ENCODE assay signal across 26 cellular contexts in genomic region chr5:122847687-122848081, GRCh38. TPM values are rescaled to one million over a fixed set of nuclear protein-coding genes. Genes with fewer than 3 reads are reported as not detected.
DNase-seq lines count a peak whose midpoint lies in the region; ATAC-seq and TF ChIP-seq lines count a peak whose summit lies in the region.
"Had no signal": no experiment of that assay in that cellular context is flagged by ENCODE, and none has a peak within 500 bp of the region (broad histone marks: within the 10 kb centered on the region; RNA-seq: fewer than 3 reads in every experiment).

No MANE protein-coding gene starts in this region.

- H3K27me3 ChIP-seq in CD4-positive, alpha-beta memory T cell (ENCODE audit: insufficient read depth, low read length), result no peaks in the 10 kb centered on the region
- H3K27me3 ChIP-seq in PC-3 (ENCODE audit: low read length) (no peaks in the 10 kb centered on the region), endodermal cell (ENCODE audit: control insufficient read depth, insufficient read depth, low read length, poor library complexity, severe bottlenecking) (no peaks in the 10 kb centered on the region), esophagus squamous epithelium (no peaks in the 10 kb centered on the region)
- H3K27me3 ChIP-seq: colonic mucosa, suprapubic skin, vagina had no signal

- H4K20me1 ChIP-seq in PC-3 (ENCODE audit: low read length), result no peaks in the 10 kb centered on the region

- CTCF ChIA-PET in CD4-positive, alpha-beta memory T cell (lab: Charles Lee; ENCODE audit: partially characterized antibody), result no interaction called here
- CTCF ChIA-PET in PC-3 (lab: Charles Lee), result no interaction called here

- no peak overlapping the region for H2AFZ ChIP-seq in PC-3 (ENCODE audit: low read length)

- no peak overlapping the region for H3K4me3 ChIP-seq in CD4-positive, alpha-beta memory T cell (ENCODE audit: low read length in 2 of 2)
- H3K4me3 ChIP-seq in PC-3 (ENCODE audit: low read length) (no peak overlapping the region; the same call in 1 of the 2 replicates), endodermal cell (ENCODE audit: low read length) (peak overlapping the region; percentile 87), esophagus squamous epithelium (no peak overlapping the region)
- H3K4me3 ChIP-seq: colonic mucosa, suprapubic skin, vagina had no signal

- TF ChIP-seq CTCF in PC-3 (conservative IDR thresholded peaks at IDR 0.05; ENCODE audit: low read depth, low read length) (no peak), endodermal cell (conservative IDR thresholded peaks at IDR 0.05) (no peak), neural crest cell (conservative IDR thresholded peaks at IDR 0.05) (no peak), esophagus squamous epithelium (IDR thresholded peaks at IDR 0.05) (no peak)

- no peak for ATAC-seq in PC-3
- ATAC-seq in HG02970 (IDR thresholded peaks at IDR 0.05; ENCODE audit: low FRiP score, unreplicated experiment), result no peak
- ATAC-seq: activated CD8-positive, alpha-beta T cell treated with anti-CD3 and anti-CD28 coated beads, Interleukin-2, amount 10 ng/mL, durations not matched to agents 7 days and 5 days; HCT116; Right ventricle myocardium inferior had no signal

- peak overlapping the region in 2 of 8 donors; percentile 20 to 37 for H3K4me3 Mint-ChIP-seq in CD4-positive, alpha-beta memory T cell
- H3K4me3 Mint-ChIP-seq in endodermal cell (peak overlapping the region; percentile 80), neural crest cell (peak overlapping the region; percentile 89)
- H3K4me3 Mint-ChIP-seq: activated CD8-positive, alpha-beta T cell treated with anti-CD3 and anti-CD28 coated beads, Interleukin-2, amount 10 ng/mL, durations not matched to agents 7 days and 5 days had no signal

- intact Hi-C loops in CD4-positive, alpha-beta memory T cell (cut with micrococcal nuclease), result loop anchor here (5.0 to 10.0 kb wide), 2 partner anchors 575 to 667 kb away; partner anchors contain the start of genes CEP120 and CSNK1G3
- intact Hi-C loops in PC-3 (cut with micrococcal nuclease), result loop anchor here (5.0 to 10.0 kb wide), 2 partner anchors 145 to 187 kb away; partner anchors contain the start of gene PPIC
- intact Hi-C loops in esophagus squamous epithelium (cut with DNase I), result no loop called here

- H3K4me1 ChIP-seq in CD4-positive, alpha-beta memory T cell (ENCODE audit: insufficient read depth, low read length), result peaks cover 25% of the 10 kb centered on the region
- H3K4me1 ChIP-seq in PC-3 (ENCODE audit: insufficient read depth, low read length), result peaks cover 52% of the 10 kb centered on the region
- peaks cover 12% of the 10 kb centered on the region for H3K4me1 ChIP-seq in endodermal cell (ENCODE audit: control insufficient read depth, insufficient read depth, low read length)
- peaks cover 0 to 59% (median 0%) of the 10 kb centered on the region in 3 donors for H3K4me1 ChIP-seq in esophagus squamous epithelium
- H3K4me1 ChIP-seq: colonic mucosa had no signal

- no peaks in the 10 kb centered on the region for H3K27me3 Mint-ChIP-seq in CD4-positive, alpha-beta memory T cell
- H3K27me3 Mint-ChIP-seq in endodermal cell (ENCODE audit: insufficient read depth) (peaks cover 13% of the 10 kb centered on the region), neural crest cell (ENCODE audit: low read depth) (peaks cover 6% of the 10 kb centered on the region)

- H3K79me2 ChIP-seq in PC-3 (ENCODE audit: low read length), result peaks cover 53% of the 10 kb centered on the region

- 100% methylated on average over 1 of the region's 2 CpGs; no CpG with 5 or more reads in 1 of the 2 experiments for WGBS in endodermal cell (ENCODE audit: insufficient coverage in 1 of 2, insufficient read length in 1 of 2), 2 experiments
- WGBS in esophagus squamous epithelium, 2 donors, result 87 to 92% methylated on average over 2 of the region's 2 CpGs

- H3K27ac ChIP-seq in CD4-positive, alpha-beta memory T cell (ENCODE audit: low read depth, low read length), result no peak overlapping the region
- H3K27ac ChIP-seq in PC-3 (ENCODE audit: low read length) (peak overlapping the region; percentile 31), endodermal cell (ENCODE audit: low read depth, low read length) (no peak overlapping the region), esophagus squamous epithelium (peak overlapping the region in 2 of 4 donors; percentile 44 to 45)
- H3K27ac ChIP-seq: C4-2B, colonic mucosa, suprapubic skin, vagina had no signal

- no TSS peak for BruUV-seq in PC-3 (replicated peaks; lab: Mats Ljungman, UMichigan)

- no peaks in the 10 kb centered on the region for H3K9me2 ChIP-seq in PC-3 (replicated peaks; ENCODE audit: low read length)

- H3K9me3 Mint-ChIP-seq in CD4-positive, alpha-beta memory T cell, result no peaks in the 10 kb centered on the region
- no peaks in the 10 kb centered on the region for H3K9me3 Mint-ChIP-seq in endodermal cell
- no peaks in the 10 kb centered on the region for H3K9me3 Mint-ChIP-seq in neural crest cell

- H3K4me1 Mint-ChIP-seq in CD4-positive, alpha-beta memory T cell, result peaks cover 28 to 42% (median 35%) of the 10 kb centered on the region in 4 donors
- peaks cover 31% of the 10 kb centered on the region for H3K4me1 Mint-ChIP-seq in endodermal cell
- H3K4me1 Mint-ChIP-seq in neural crest cell, result peaks cover 52% of the 10 kb centered on the region

- no peaks in the 10 kb centered on the region for H3K9me3 ChIP-seq in CD4-positive, alpha-beta memory T cell (ENCODE audit: control insufficient read depth in 1 of 2, low read length in 2 of 2)
- no peaks in the 10 kb centered on the region for H3K9me3 ChIP-seq in PC-3 (ENCODE audit: low read length)
- H3K9me3 ChIP-seq in endodermal cell (ENCODE audit: control insufficient read depth, low read length), result peaks cover 4% of the 10 kb centered on the region
- no peaks in the 10 kb centered on the region for H3K9me3 ChIP-seq in esophagus squamous epithelium
- H3K9me3 ChIP-seq: colonic mucosa, suprapubic skin, vagina had no signal

- no peaks in the 10 kb centered on the region for H3F3A ChIP-seq in PC-3 (ENCODE audit: low read length, unreplicated experiment)

- TF ChIP-seq POLR2A in esophagus squamous epithelium (IDR thresholded peaks at IDR 0.05), result no peak

- H3K9ac ChIP-seq in PC-3 (ENCODE audit: low read length), result no peak overlapping the region
- no peak overlapping the region for H3K9ac ChIP-seq in endodermal cell (ENCODE audit: extremely low read depth, low read length, poor library complexity, severe bottlenecking)

- H3K36me3 ChIP-seq in CD4-positive, alpha-beta memory T cell (ENCODE audit: insufficient read depth, low read length), result no peaks in the 10 kb centered on the region
- H3K36me3 ChIP-seq in PC-3 (ENCODE audit: low read depth, low read length) (no peaks in the 10 kb centered on the region), endodermal cell (ENCODE audit: control insufficient read depth, insufficient read depth, low read length) (peaks cover 5% of the 10 kb centered on the region), esophagus squamous epithelium (no peaks in the 10 kb centered on the region)
- H3K36me3 ChIP-seq: colonic mucosa, suprapubic skin, vagina had no signal

- peak overlapping the region; percentile 77 for H3K4me2 ChIP-seq in PC-3 (ENCODE audit: low read length)

- no peaks in the 10 kb centered on the region for H3K36me3 Mint-ChIP-seq in CD4-positive, alpha-beta memory T cell
- H3K36me3 Mint-ChIP-seq in endodermal cell (ENCODE audit: low read depth) (peaks cover 5% of the 10 kb centered on the region), neural crest cell (ENCODE audit: low read depth) (no peaks in the 10 kb centered on the region)

- H3K27ac Mint-ChIP-seq in CD4-positive, alpha-beta memory T cell, result peak overlapping the region in 4 of 7 donors; percentile 51 to 83 (median 68)
- H3K27ac Mint-ChIP-seq in endodermal cell (no peak overlapping the region), neural crest cell (ENCODE audit: unreplicated experiment) (no peak overlapping the region)
- H3K27ac Mint-ChIP-seq: activated CD8-positive, alpha-beta T cell treated with anti-CD3 and anti-CD28 coated beads, Interleukin-2, amount 10 ng/mL, durations not matched to agents 7 days and 5 days had no signal

- POLR2A ChIA-PET in CD4-positive, alpha-beta memory T cell (lab: Charles Lee; ENCODE audit: partially characterized antibody), result no interaction called here
- POLR2A ChIA-PET in PC-3 (lab: Charles Lee; ENCODE audit: unreplicated experiment), result no interaction called here

- DNase-seq in CD4-positive, alpha-beta memory T cell, result no peak
- DNase-seq in PC-3 (peak; percentile 60), endodermal cell (no peak), neural crest cell (ENCODE audit: low read depth, low spot score) (no peak), T-helper 2 cell (no peak), esophagus squamous epithelium (lab: John Stamatoyannopoulos, UW) (no peak)
- DNase-seq in stimulated activated CD4-positive, alpha-beta T cell treated with anti-CD3 and anti-CD28 coated beads, Interleukin-4, amount 100 ng/mL, for 4 hours, result no peak
- DNase-seq: activated CD4-positive, alpha-beta T cell treated with anti-CD3 and anti-CD28 coated beads for 1 hour; activated CD8-positive, alpha-beta T cell treated with anti-CD3 and anti-CD28 coated beads, Interleukin-2, amount 10 ng/mL, durations not matched to agents 7 days and 5 days; activated gamma-delta T cell; colonic mucosa; DMS 273 treated with DMSO at 0.1 percent for 48 hours; IMR-90; islet precursor cell; NCI-H1092 treated with DMSO at 0.1 percent for 48 hours; NCI-H2029; NCI-H226; NCI-H82; small intestine; stimulated activated CD4-positive, alpha-beta T cell treated with anti-CD3 and anti-CD28 coated beads, Interleukin-2, amount 100 ng/mL, for 24 hours had no signal

RNA-seq across cellular contexts. Expression of gene SNX24, which starts 2.3 kb away (rescaled TPM):
- total RNA-seq in CD4-positive, alpha-beta memory T cell, result 1 to 10 TPM; 4.4 to 7.2 TPM
- 1 to 10 TPM; 2.7 to 4.3 TPM for polyA plus RNA-seq in CD4-positive, alpha-beta memory T cell
- total RNA-seq in PC-3 (2014; rRNA removed), result 7.4 and 10.3 TPM in 2 replicates
- 10 to 100 TPM; 39.4 to 56.2 TPM for total RNA-seq in endodermal cell
- polyA plus RNA-seq in endodermal cell (2013, experiment 1 of 2), result 22.2 TPM
- polyA plus RNA-seq in endodermal cell (2013, experiment 2 of 2), result 25.9 TPM
- 19.3 and 19.7 TPM in 2 replicates for total RNA-seq in neural crest cell
- total RNA-seq in esophagus squamous epithelium, result 10 to 100 TPM; 24.4 to 35.3 (median 28.6) TPM

Comparison
In these comparisons a context has a peak if more than half of its experiments do, and no peak if none do; other contexts are left out.
1. H3K27ac Mint-ChIP-seq: peak in CD4-positive, alpha-beta memory T cell (4 of 7); none in endodermal cell (single experiment) and neural crest cell (single experiment).